ENCODE assay signal across 18 cellular contexts in the genomic region with DNA sequence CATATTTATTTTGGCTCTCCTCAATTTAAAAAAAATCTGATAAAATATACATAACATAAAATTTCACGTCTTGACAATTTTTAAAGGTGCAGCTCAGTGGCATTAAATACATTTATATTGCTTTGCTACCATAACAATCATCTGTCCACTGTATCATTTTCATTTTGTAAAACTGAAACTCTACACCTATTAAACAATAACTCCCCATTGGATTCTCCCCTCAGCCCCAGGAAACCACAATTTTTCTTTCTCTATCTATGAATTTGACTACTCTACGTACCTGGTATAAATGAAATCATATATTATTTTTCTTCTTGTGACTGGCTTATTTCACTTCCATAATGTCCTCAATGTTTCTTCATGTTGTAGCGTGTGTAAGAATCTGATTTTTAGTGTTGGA.
DNase-seq lines count a peak whose midpoint lies in the region; ATAC-seq, FAIRE-seq and TF ChIP-seq lines count a peak whose summit lies in the region.
"Had no signal": no experiment of that assay in that cellular context is flagged by ENCODE, and none has a peak within 500 bp of the region (broad histone marks: within the 10 kb centered on the region; RNA-seq: fewer than 3 reads in every experiment).

No MANE protein-coding gene starts in this region.

- TF ChIP-seq EP300 in GM12878 (IDR thresholded peaks at IDR 0.05; ENCODE audit: borderline replicate concordance in 1 of 2, control insufficient read depth in 1 of 2, low read depth in 2 of 2, low read length in 2 of 2) = no peak

- no TSS peak for BruUV-seq in GM12878 (replicated peaks; lab: Mats Ljungman, UMichigan)

- 0% methylated on average over 3 of the region's 3 CpGs for WGBS in GM12878 (ENCODE audit: insufficient coverage, insufficient replicate concordance, low lambda C conversion rate, missing lambda C conversion rate)

- TF ChIP-seq POLR2A in GM12878 (IDR thresholded peaks at IDR 0.05; ENCODE audit: low read depth, low read length) = no peak

- intact Hi-C loops in GM12878 (cut with micrococcal nuclease; ENCODE audit: unreplicated experiment) (no loop called here), tibial artery (cut with DNase I; ENCODE audit: low total_unique reads) (no loop called here)

- POLR2A ChIA-PET in GM12878 (lab: Charles Lee) = no interaction called here

- no peaks in the 10 kb centered on the region for H3K27me3 ChIP-seq in GM12878 (replicated peaks in 1 of 2; ENCODE audit: control insufficient read depth in 2 of 2, insufficient read depth in 2 of 2, low read length in 1 of 2)
- H3K27me3 ChIP-seq in tibial artery = no peaks in the 10 kb centered on the region

- TF ChIP-seq CTCF in GM12878 (IDR thresholded peaks at IDR 0.05 in 2 of 3, conservative IDR thresholded peaks at IDR 0.05 in 1 of 3; ENCODE audit: control insufficient read depth in 2 of 3, extremely low read depth in 1 of 3, insufficient read depth in 1 of 3, low read depth in 3 of 3, low read length in 3 of 3) (no peak), tibial artery (IDR thresholded peaks at IDR 0.05) (no peak)

- H3K4me1 ChIP-seq in GM12878 (ENCODE audit: control insufficient read depth, insufficient read depth, low read length) (no peaks in the 10 kb centered on the region), tibial artery (no peaks in the 10 kb centered on the region)

- ATAC-seq in GM18870 (IDR thresholded peaks at IDR 0.05; ENCODE audit: unreplicated experiment) (peak; percentile 89), HG02678 (IDR thresholded peaks at IDR 0.05; ENCODE audit: unreplicated experiment) (peak; percentile 62), HG03175 (IDR thresholded peaks at IDR 0.05; ENCODE audit: unreplicated experiment) (peak; percentile 66), GM12878 (peak; percentile 93), GM21515 (IDR thresholded peaks at IDR 0.05; ENCODE audit: unreplicated experiment) (no peak), HG02798 (IDR thresholded peaks at IDR 0.05; ENCODE audit: poor library complexity, unreplicated experiment) (no peak)
- ATAC-seq: HepG2, Panc1 had no signal

- no peak overlapping the region for H3K9ac ChIP-seq in GM12878 (ENCODE audit: control insufficient read depth, insufficient read depth, low read length)

- in situ Hi-C loops in GM12878 (cut with MboI) = no loop called here

- DNase-seq in GM12878 (ENCODE audit: low read depth, low spot score) = no peak
- DNase-seq in tibial artery = no peak
- DNase-seq: CD4-positive, CD25-positive, alpha-beta regulatory T cell; DMS53; KG1; NCI-H1092; NCI-H146; NCI-H2081; NCI-H510A; SW 1271 had no signal

- CTCF ChIA-PET in GM12878 (lab: Yijun Ruan, JAX) = no interaction called here

- H3K9me3 ChIP-seq in GM12878 (replicated peaks; ENCODE audit: control insufficient read depth, insufficient read depth, low read length) = no peaks in the 10 kb centered on the region
- H3K9me3 ChIP-seq in tibial artery = no peaks in the 10 kb centered on the region

- TF ChIP-seq RAD21 in GM12878 (IDR thresholded peaks at IDR 0.05; ENCODE audit: insufficient read depth, low read depth, low read length) = no peak

- FAIRE-seq in GM12878 (lab: Jason Lieb, UNC) = no peak
- FAIRE-seq: HepG2, TTC549 had no signal

- SMC1A ChIA-PET in GM12878 (lab: Charles Lee; ENCODE audit: uncharacterized antibody, unreplicated experiment) = no interaction called here

- H3K4me3 ChIP-seq in GM12878 (no peak overlapping the region), tibial artery (no peak overlapping the region)

- no peak overlapping the region for H3K27ac ChIP-seq in GM12878 (ENCODE audit: control insufficient read depth, insufficient read depth)
- H3K27ac ChIP-seq in tibial artery = no peak overlapping the region

- RAD21 ChIA-PET in GM12878 (lab: Charles Lee; ENCODE audit: unreplicated experiment) = no interaction called here

- H4K20me1 ChIP-seq in GM12878 (ENCODE audit: control insufficient read depth, insufficient read depth) = no peaks in the 10 kb centered on the region

- H3K4me2 ChIP-seq in GM12878 (ENCODE audit: control insufficient read depth, insufficient read depth) = no peak overlapping the region

- H3K79me2 ChIP-seq in GM12878 (ENCODE audit: control insufficient read depth, insufficient read depth, low read length) = no peaks in the 10 kb centered on the region

- H3K36me3 ChIP-seq in GM12878 (ENCODE audit: control insufficient read depth in 2 of 2, insufficient read depth in 2 of 2, low read length in 1 of 2) = no peaks in the 10 kb centered on the region
- no peaks in the 10 kb centered on the region for H3K36me3 ChIP-seq in tibial artery

- H2AFZ ChIP-seq in GM12878 (ENCODE audit: control insufficient read depth, low read depth, low read length) = no peak overlapping the region

TF ChIP-seq in GM12878, 131 proteins besides CTCF, POLR2A, EP300 and RAD21 (continues in another document):
- TF ChIP-seq, protein P1, sequence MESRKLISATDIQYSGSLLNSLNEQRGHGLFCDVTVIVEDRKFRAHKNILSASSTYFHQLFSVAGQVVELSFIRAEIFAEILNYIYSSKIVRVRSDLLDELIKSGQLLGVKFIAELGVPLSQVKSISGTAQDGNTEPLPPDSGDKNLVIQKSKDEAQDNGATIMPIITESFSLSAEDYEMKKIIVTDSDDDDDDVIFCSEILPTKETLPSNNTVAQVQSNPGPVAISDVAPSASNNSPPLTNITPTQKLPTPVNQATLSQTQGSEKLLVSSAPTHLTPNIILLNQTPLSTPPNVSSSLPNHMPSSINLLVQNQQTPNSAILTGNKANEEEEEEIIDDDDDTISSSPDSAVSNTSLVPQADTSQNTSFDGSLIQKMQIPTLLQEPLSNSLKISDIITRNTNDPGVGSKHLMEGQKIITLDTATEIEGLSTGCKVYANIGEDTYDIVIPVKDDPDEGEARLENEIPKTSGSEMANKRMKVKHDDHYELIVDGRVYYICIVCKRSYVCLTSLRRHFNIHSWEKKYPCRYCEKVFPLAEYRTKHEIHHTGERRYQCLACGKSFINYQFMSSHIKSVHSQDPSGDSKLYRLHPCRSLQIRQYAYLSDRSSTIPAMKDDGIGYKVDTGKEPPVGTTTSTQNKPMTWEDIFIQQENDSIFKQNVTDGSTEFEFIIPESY (IDR thresholded peaks at IDR 0.05) = no peak
- TF ChIP-seq, protein P2, sequence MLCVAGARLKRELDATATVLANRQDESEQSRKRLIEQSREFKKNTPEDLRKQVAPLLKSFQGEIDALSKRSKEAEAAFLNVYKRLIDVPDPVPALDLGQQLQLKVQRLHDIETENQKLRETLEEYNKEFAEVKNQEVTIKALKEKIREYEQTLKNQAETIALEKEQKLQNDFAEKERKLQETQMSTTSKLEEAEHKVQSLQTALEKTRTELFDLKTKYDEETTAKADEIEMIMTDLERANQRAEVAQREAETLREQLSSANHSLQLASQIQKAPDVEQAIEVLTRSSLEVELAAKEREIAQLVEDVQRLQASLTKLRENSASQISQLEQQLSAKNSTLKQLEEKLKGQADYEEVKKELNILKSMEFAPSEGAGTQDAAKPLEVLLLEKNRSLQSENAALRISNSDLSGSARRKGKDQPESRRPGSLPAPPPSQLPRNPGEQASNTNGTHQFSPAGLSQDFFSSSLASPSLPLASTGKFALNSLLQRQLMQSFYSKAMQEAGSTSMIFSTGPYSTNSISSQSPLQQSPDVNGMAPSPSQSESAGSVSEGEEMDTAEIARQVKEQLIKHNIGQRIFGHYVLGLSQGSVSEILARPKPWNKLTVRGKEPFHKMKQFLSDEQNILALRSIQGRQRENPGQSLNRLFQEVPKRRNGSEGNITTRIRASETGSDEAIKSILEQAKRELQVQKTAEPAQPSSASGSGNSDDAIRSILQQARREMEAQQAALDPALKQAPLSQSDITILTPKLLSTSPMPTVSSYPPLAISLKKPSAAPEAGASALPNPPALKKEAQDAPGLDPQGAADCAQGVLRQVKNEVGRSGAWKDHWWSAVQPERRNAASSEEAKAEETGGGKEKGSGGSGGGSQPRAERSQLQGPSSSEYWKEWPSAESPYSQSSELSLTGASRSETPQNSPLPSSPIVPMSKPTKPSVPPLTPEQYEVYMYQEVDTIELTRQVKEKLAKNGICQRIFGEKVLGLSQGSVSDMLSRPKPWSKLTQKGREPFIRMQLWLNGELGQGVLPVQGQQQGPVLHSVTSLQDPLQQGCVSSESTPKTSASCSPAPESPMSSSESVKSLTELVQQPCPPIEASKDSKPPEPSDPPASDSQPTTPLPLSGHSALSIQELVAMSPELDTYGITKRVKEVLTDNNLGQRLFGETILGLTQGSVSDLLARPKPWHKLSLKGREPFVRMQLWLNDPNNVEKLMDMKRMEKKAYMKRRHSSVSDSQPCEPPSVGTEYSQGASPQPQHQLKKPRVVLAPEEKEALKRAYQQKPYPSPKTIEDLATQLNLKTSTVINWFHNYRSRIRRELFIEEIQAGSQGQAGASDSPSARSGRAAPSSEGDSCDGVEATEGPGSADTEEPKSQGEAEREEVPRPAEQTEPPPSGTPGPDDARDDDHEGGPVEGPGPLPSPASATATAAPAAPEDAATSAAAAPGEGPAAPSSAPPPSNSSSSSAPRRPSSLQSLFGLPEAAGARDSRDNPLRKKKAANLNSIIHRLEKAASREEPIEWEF (IDR thresholded peaks at IDR 0.05; ENCODE audit: insufficient replicate concordance, low read depth, low read length) = no peak
- no peak for TF ChIP-seq MTA2 (IDR thresholded peaks at IDR 0.05; ENCODE audit: low read depth)
- TF ChIP-seq NBN (IDR thresholded peaks at IDR 0.05) = no peak
- no peak for TF ChIP-seq SREBF2 (IDR thresholded peaks at IDR 0.05; ENCODE audit: low read length)
- no peak for TF ChIP-seq YBX1 (IDR thresholded peaks at IDR 0.05)
- no peak for TF ChIP-seq MYB (IDR thresholded peaks at IDR 0.05; ENCODE audit: borderline replicate concordance, low read depth, low read length)
- TF ChIP-seq ZZZ3 (IDR thresholded peaks at IDR 0.05; ENCODE audit: control insufficient read depth, insufficient read length, low read depth) = no peak

Comparison
In these comparisons a context has a peak if more than half of its experiments do, and no peak if none do; other contexts are left out.
1. ATAC-seq: peak in GM18870 (single experiment), HG02678 (single experiment), HG03175 (single experiment) and GM12878 (single experiment); none in GM21515 (single experiment) and HG02798 (single experiment).